8 cellular contexts compared by ENCODE assay signal in the genomic region with DNA sequence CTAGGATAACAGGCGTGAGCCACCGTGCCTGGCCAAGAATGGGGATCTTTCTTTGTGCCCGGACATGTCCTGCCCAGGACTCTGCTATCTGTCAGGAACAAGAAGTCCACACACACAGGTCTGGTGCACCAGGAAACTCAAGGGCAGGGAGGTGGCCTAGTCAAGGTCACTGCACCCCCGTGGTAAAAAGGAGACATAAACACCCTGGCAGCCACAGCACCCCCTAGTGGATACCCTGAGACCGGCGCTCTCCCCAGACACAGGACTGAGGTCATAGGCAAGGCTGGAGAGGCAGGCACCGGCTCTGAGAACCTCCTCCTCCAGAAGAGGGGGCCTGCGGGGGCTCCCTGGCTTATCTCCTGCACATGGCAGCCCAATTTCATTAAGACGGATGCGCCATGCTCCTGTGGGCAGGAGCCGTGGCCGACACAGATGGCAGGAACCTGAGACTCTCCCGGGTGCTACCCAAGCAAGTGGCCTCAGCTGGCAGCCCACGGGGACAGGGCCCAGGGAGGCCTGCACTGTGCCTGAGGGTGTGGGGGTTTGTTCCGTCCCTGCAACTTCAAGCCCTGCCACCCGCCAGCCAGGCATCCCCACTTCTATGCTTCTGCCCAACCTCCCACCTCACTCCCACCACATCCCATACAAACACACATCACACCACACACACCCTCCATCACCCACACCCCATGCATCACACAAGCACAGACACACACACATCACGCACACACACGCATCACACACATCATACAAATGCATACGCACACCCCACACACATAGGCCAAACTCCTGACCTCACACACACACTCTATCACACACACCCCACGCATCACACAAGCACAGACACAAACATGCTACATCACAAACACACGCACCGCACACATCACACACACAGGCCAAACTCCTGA. TPM values are rescaled to one million over a fixed set of nuclear protein-coding genes. Genes with fewer than 3 reads are reported as not detected.
A peak's percentile ranks its signal among the peaks of the same experiment; 100 is the strongest.
DNase-seq lines count a peak whose midpoint lies in the region; ATAC-seq and TF ChIP-seq lines count a peak whose summit lies in the region.

No MANE protein-coding gene starts in this region.

- no peaks in the 10 kb centered on the region for H3K9me3 Mint-ChIP-seq in activated CD4-positive, alpha-beta memory T cell treated with anti-CD3 and anti-CD28 coated beads, Interleukin-2, amount 10 ng/mL, durations not matched to agents 7 days and 5 days
- H3K9me3 Mint-ChIP-seq in endothelial cell (ENCODE audit: unreplicated experiment) (no peaks in the 10 kb centered on the region), nephron (no peaks in the 10 kb centered on the region)

- H3K27ac ChIP-seq in uterus, result no peak overlapping the region

- DNase-seq in AG04449 (ENCODE audit: low read depth, low spot score) (no peak), GM13976 (ENCODE audit: low spot score) (peak; percentile 88), NCI-H748 (lab: John Stamatoyannopoulos, UW; ENCODE audit: unreplicated experiment) (peak; percentile 51), endothelial cell (ENCODE audit: low spot score) (peak; percentile 70), uterus (no peak)
- peak; percentile 75 for DNase-seq in activated CD4-positive, alpha-beta memory T cell treated with anti-CD3 and anti-CD28 coated beads, Interleukin-2, amount 10 ng/mL, durations not matched to agents 7 days and 5 days

- no peak for ATAC-seq in HG02870 (IDR thresholded peaks at IDR 0.05; ENCODE audit: unreplicated experiment)

- H3K4me1 Mint-ChIP-seq in activated CD4-positive, alpha-beta memory T cell treated with anti-CD3 and anti-CD28 coated beads, Interleukin-2, amount 10 ng/mL, durations not matched to agents 7 days and 5 days, result peaks cover 12% of the 10 kb centered on the region
- peaks cover 3% of the 10 kb centered on the region for H3K4me1 Mint-ChIP-seq in endothelial cell (ENCODE audit: unreplicated experiment)
- H3K4me1 Mint-ChIP-seq in nephron, result peaks cover 26% of the 10 kb centered on the region

- H3K4me3 ChIP-seq in AG04449 (ENCODE audit: low read depth, low read length) (no peak overlapping the region), uterus (no peak overlapping the region)

- H3K36me3 Mint-ChIP-seq in activated CD4-positive, alpha-beta memory T cell treated with anti-CD3 and anti-CD28 coated beads, Interleukin-2, amount 10 ng/mL, durations not matched to agents 7 days and 5 days (ENCODE audit: low read depth), result no peaks in the 10 kb centered on the region
- no peaks in the 10 kb centered on the region for H3K36me3 Mint-ChIP-seq in endothelial cell (ENCODE audit: low read depth, unreplicated experiment)
- no peaks in the 10 kb centered on the region for H3K36me3 Mint-ChIP-seq in nephron (ENCODE audit: low read depth)

- CTCF ChIA-PET in AG04449 (lab: Yijun Ruan, JAX), result interaction anchor here (0.8 to 17.9 kb wide), 7 partner anchors 9 to 143 kb away, joined by 3 to 591 read pairs (median 5); no protein-coding TSS in a partner anchor
- CTCF ChIA-PET in activated CD4-positive, alpha-beta memory T cell treated with anti-CD3 and anti-CD28 coated beads, Interleukin-2, amount 10 ng/mL, durations not matched to agents 7 days and 5 days (lab: Charles Lee), result interaction anchor here (0.8 to 9.0 kb wide), 2 partner anchors 113 to 145 kb away, joined by 3 to 107 read pairs; no protein-coding TSS in a partner anchor

- TF ChIP-seq CTCF in AG04449 (IDR thresholded peaks at IDR 0.05; ENCODE audit: insufficient read depth, low read length, missing control alignments) (peak; percentile 85), GM13976 (IDR thresholded peaks at IDR 0.05; ENCODE audit: borderline replicate concordance, control extremely low read depth, extremely low read depth, insufficient read depth, missing control alignments) (peak; percentile 71), endothelial cell (IDR thresholded peaks at IDR 0.05; ENCODE audit: unreplicated experiment) (peak; percentile 83), nephron (IDR thresholded peaks at IDR 0.05; ENCODE audit: unreplicated experiment in 3 of 3) (peak; percentile 61 to 71 (median 68)), uterus (IDR thresholded peaks at IDR 0.05) (peak; percentile 15 to 32 (median 25))

- intact Hi-C loops in uterus (cut with DNase I; ENCODE audit: low total_unique reads), result loop anchor here (10.0 kb wide), 2 partner anchors 311 to 381 kb away; partner anchors contain the start of genes MARK2 and ZFTA

- H3K4me3 Mint-ChIP-seq in activated CD4-positive, alpha-beta memory T cell treated with anti-CD3 and anti-CD28 coated beads, Interleukin-2, amount 10 ng/mL, durations not matched to agents 7 days and 5 days, result no peak overlapping the region
- H3K4me3 Mint-ChIP-seq in endothelial cell (ENCODE audit: unreplicated experiment), result peak overlapping the region; percentile 2
- peak overlapping the region in 1 of 3 experiments; percentile 18 for H3K4me3 Mint-ChIP-seq in nephron

- TF ChIP-seq POLR2A in uterus (IDR thresholded peaks at IDR 0.05), result no peak

- POLR2A ChIA-PET in AG04449 (lab: Yijun Ruan, JAX), result no interaction called here
- POLR2A ChIA-PET in activated CD4-positive, alpha-beta memory T cell treated with anti-CD3 and anti-CD28 coated beads, Interleukin-2, amount 10 ng/mL, durations not matched to agents 7 days and 5 days (lab: Charles Lee), result interaction anchor here (1.0 to 1.8 kb wide), 2 partner anchors 146 to 171 kb away, joined by 3 to 6 read pairs; no protein-coding TSS in a partner anchor

- H3K27ac Mint-ChIP-seq in activated CD4-positive, alpha-beta memory T cell treated with anti-CD3 and anti-CD28 coated beads, Interleukin-2, amount 10 ng/mL, durations not matched to agents 7 days and 5 days, result no peak overlapping the region
- H3K27ac Mint-ChIP-seq in endothelial cell (ENCODE audit: unreplicated experiment) (no peak overlapping the region), nephron (peak overlapping the region in 2 of 3 experiments; percentile 2 to 9)

- no peaks in the 10 kb centered on the region for H3K4me1 ChIP-seq in uterus

- no peaks in the 10 kb centered on the region for H3K36me3 ChIP-seq in uterus

- no peaks in the 10 kb centered on the region for H3K27me3 ChIP-seq in uterus

- in situ Hi-C loops in GM13976 (cut with MboI; ENCODE audit: low sequenced_read_pairs, unreplicated experiment), result loop anchor here (10.0 kb wide), 1 partner anchor 151 kb away; no protein-coding TSS in a partner anchor

- no peaks in the 10 kb centered on the region for H3K9me3 ChIP-seq in uterus

- no peaks in the 10 kb centered on the region for H3K27me3 Mint-ChIP-seq in activated CD4-positive, alpha-beta memory T cell treated with anti-CD3 and anti-CD28 coated beads, Interleukin-2, amount 10 ng/mL, durations not matched to agents 7 days and 5 days
- H3K27me3 Mint-ChIP-seq in endothelial cell (ENCODE audit: unreplicated experiment), result peaks cover 4% of the 10 kb centered on the region
- peaks cover 29% of the 10 kb centered on the region for H3K27me3 Mint-ChIP-seq in nephron (ENCODE audit: low read depth)

RNA-seq across cellular contexts. Expression of gene MACROD1, which starts 19.6 kb away (rescaled TPM):
- 1 to 10 TPM; 8.8 to 9.1 TPM for total RNA-seq in activated CD4-positive, alpha-beta memory T cell treated with anti-CD3 and anti-CD28 coated beads, Interleukin-2, amount 10 ng/mL, durations not matched to agents 7 days and 5 days
- total RNA-seq in endothelial cell (ENCODE audit: unreplicated experiment) (4.1 TPM), uterus (10 to 100 TPM in 1 of 4 donors, 1 to 10 TPM in 3; 1.8 to 27.1 (median 6.6) TPM)

RNA-seq across cellular contexts. Expression of gene STIP1, which starts 39.7 kb away (rescaled TPM):
- 100 to 1,000 TPM; 258 to 269 TPM for total RNA-seq in activated CD4-positive, alpha-beta memory T cell treated with anti-CD3 and anti-CD28 coated beads, Interleukin-2, amount 10 ng/mL, durations not matched to agents 7 days and 5 days
- total RNA-seq in endothelial cell (ENCODE audit: unreplicated experiment) (124 TPM), uterus (100 to 1,000 TPM in 1 of 4 donors, 10 to 100 TPM in 3; 20.9 to 101 (median 83.8) TPM)

Comparison
In these comparisons a context has a peak if more than half of its experiments do, and no peak if none do; other contexts are left out.
1. DNase-seq: peak in GM13976 (single experiment), NCI-H748 (single experiment), activated CD4-positive, alpha-beta memory T cell treated with anti-CD3 and anti-CD28 coated beads, Interleukin-2, amount 10 ng/mL, durations not matched to agents 7 days and 5 days (single experiment) and endothelial cell (single experiment); none in AG04449 (single experiment) and uterus (0 of 2).
2. CTCF ChIP-seq: peak in every context shown above with its lines; median percentile 85 in AG04449; 83 in endothelial cell; 71 in GM13976; 68 in nephron; 25 in uterus.
3. H3K27ac Mint-ChIP-seq: peak in nephron (2 of 3); none in activated CD4-positive, alpha-beta memory T cell treated with anti-CD3 and anti-CD28 coated beads, Interleukin-2, amount 10 ng/mL, durations not matched to agents 7 days and 5 days (single experiment) and endothelial cell (single experiment).